In the genomic region with DNA sequence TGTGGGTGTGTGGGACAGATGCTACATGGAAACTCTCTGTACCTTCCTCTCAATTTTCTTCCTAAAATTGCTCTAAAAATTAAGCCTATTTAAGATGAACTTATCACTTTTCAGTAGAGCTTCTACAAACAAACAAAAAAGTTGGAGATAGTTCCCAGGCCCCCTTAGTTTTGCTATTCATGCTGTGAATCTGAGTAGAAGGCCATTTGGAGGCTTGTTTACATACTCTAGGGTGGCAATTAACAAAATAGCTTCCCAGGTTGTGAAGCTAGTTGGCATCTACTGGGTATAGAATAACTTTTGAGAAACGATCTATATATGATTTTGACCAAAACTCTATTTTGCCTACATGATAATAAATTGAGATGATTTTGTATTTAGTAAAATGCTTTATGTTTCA, we compare ENCODE assay signal across 2 cellular contexts.
TF ChIP-seq lines count a peak whose summit lies in the region.

No MANE protein-coding gene starts in this region.

TF ChIP-seq in GM23338, 12 proteins besides CTCF, POLR2A, EP300 and RAD21 (continued from another document):
- TF ChIP-seq, protein P1, sequence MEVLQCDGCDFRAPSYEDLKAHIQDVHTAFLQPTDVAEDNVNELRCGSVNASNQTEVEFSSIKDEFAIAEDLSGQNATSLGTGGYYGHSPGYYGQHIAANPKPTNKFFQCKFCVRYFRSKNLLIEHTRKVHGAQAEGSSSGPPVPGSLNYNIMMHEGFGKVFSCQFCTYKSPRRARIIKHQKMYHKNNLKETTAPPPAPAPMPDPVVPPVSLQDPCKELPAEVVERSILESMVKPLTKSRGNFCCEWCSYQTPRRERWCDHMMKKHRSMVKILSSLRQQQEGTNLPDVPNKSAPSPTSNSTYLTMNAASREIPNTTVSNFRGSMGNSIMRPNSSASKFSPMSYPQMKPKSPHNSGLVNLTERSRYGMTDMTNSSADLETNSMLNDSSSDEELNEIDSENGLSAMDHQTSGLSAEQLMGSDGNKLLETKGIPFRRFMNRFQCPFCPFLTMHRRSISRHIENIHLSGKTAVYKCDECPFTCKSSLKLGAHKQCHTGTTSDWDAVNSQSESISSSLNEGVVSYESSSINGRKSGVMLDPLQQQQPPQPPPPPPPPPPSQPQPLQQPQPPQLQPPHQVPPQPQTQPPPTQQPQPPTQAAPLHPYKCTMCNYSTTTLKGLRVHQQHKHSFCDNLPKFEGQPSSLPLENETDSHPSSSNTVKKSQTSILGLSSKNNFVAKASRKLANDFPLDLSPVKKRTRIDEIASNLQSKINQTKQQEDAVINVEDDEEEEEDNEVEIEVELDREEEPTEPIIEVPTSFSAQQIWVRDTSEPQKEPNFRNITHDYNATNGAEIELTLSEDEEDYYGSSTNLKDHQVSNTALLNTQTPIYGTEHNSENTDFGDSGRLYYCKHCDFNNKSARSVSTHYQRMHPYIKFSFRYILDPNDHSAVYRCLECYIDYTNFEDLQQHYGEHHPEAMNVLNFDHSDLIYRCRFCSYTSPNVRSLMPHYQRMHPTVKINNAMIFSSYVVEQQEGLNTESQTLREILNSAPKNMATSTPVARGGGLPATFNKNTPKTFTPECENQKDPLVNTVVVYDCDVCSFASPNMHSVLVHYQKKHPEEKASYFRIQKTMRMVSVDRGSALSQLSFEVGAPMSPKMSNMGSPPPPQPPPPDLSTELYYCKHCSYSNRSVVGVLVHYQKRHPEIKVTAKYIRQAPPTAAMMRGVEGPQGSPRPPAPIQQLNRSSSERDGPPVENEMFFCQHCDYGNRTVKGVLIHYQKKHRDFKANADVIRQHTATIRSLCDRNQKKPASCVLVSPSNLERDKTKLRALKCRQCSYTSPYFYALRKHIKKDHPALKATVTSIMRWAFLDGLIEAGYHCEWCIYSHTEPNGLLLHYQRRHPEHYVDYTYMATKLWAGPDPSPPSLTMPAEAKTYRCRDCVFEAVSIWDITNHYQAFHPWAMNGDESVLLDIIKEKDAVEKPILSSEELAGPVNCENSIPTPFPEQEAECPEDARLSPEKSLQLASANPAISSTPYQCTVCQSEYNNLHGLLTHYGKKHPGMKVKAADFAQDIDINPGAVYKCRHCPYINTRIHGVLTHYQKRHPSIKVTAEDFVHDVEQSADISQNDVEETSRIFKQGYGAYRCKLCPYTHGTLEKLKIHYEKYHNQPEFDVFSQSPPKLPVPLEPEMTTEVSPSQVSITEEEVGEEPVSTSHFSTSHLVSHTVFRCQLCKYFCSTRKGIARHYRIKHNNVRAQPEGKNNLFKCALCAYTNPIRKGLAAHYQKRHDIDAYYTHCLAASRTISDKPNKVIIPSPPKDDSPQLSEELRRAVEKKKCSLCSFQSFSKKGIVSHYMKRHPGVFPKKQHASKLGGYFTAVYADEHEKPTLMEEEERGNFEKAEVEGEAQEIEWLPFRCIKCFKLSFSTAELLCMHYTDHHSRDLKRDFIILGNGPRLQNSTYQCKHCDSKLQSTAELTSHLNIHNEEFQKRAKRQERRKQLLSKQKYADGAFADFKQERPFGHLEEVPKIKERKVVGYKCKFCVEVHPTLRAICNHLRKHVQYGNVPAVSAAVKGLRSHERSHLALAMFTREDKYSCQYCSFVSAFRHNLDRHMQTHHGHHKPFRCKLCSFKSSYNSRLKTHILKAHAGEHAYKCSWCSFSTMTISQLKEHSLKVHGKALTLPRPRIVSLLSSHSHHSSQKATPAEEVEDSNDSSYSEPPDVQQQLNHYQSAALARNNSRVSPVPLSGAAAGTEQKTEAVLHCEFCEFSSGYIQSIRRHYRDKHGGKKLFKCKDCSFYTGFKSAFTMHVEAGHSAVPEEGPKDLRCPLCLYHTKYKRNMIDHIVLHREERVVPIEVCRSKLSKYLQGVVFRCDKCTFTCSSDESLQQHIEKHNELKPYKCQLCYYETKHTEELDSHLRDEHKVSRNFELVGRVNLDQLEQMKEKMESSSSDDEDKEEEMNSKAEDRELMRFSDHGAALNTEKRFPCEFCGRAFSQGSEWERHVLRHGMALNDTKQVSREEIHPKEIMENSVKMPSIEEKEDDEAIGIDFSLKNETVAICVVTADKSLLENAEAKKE (CRISPR knock-in tag; IDR thresholded peaks at IDR 0.05) = peak; percentile 30; the same call in 1 of the 2 replicates
- TF ChIP-seq, protein P2, sequence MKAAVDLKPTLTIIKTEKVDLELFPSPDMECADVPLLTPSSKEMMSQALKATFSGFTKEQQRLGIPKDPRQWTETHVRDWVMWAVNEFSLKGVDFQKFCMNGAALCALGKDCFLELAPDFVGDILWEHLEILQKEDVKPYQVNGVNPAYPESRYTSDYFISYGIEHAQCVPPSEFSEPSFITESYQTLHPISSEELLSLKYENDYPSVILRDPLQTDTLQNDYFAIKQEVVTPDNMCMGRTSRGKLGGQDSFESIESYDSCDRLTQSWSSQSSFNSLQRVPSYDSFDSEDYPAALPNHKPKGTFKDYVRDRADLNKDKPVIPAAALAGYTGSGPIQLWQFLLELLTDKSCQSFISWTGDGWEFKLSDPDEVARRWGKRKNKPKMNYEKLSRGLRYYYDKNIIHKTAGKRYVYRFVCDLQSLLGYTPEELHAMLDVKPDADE (IDR thresholded peaks at IDR 0.05) = no peak
- peak; percentile 95 for TF ChIP-seq NANOG (IDR thresholded peaks at IDR 0.05; ENCODE audit: borderline replicate concordance)
- no peak for TF ChIP-seq EZH2phosphoT487 (IDR thresholded peaks at IDR 0.05; ENCODE audit: unreplicated experiment)

TF ChIP-seq in WTC11, 78 proteins besides CTCF, POLR2A, EP300 and RAD21 (continued from another document):
- TF ChIP-seq, protein P3, sequence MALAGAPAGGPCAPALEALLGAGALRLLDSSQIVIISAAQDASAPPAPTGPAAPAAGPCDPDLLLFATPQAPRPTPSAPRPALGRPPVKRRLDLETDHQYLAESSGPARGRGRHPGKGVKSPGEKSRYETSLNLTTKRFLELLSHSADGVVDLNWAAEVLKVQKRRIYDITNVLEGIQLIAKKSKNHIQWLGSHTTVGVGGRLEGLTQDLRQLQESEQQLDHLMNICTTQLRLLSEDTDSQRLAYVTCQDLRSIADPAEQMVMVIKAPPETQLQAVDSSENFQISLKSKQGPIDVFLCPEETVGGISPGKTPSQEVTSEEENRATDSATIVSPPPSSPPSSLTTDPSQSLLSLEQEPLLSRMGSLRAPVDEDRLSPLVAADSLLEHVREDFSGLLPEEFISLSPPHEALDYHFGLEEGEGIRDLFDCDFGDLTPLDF (CRISPR knock-in tag; IDR thresholded peaks at IDR 0.05) = no peak
- TF ChIP-seq, protein P4, sequence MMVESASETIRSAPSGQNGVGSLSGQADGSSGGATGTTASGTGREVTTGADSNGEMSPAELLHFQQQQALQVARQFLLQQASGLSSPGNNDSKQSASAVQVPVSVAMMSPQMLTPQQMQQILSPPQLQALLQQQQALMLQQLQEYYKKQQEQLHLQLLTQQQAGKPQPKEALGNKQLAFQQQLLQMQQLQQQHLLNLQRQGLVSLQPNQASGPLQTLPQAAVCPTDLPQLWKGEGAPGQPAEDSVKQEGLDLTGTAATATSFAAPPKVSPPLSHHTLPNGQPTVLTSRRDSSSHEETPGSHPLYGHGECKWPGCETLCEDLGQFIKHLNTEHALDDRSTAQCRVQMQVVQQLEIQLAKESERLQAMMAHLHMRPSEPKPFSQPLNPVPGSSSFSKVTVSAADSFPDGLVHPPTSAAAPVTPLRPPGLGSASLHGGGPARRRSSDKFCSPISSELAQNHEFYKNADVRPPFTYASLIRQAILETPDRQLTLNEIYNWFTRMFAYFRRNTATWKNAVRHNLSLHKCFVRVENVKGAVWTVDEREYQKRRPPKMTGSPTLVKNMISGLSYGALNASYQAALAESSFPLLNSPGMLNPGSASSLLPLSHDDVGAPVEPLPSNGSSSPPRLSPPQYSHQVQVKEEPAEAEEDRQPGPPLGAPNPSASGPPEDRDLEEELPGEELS (CRISPR knock-in tag; IDR thresholded peaks at IDR 0.05) = no peak
- TF ChIP-seq ZBTB21 (CRISPR knock-in tag; IDR thresholded peaks at IDR 0.05; ENCODE audit: borderline replicate concordance) = no peak
- no peak for TF ChIP-seq NFE2L1 (CRISPR knock-in tag; IDR thresholded peaks at IDR 0.05)
- TF ChIP-seq, protein P5, sequence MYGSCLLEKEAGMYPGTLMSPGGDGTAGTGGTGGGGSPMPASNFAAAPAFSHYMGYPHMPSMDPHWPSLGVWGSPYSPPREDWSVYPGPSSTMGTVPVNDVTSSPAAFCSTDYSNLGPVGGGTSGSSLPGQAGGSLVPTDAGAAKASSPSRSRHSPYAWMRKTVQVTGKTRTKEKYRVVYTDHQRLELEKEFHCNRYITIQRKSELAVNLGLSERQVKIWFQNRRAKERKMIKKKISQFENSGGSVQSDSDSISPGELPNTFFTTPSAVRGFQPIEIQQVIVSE (CRISPR knock-in tag; IDR thresholded peaks at IDR 0.05; ENCODE audit: borderline replicate concordance) = no peak
- TF ChIP-seq IRF2 (CRISPR knock-in tag; IDR thresholded peaks at IDR 0.05; ENCODE audit: borderline replicate concordance, low read depth) = no peak
- TF ChIP-seq, protein P6, sequence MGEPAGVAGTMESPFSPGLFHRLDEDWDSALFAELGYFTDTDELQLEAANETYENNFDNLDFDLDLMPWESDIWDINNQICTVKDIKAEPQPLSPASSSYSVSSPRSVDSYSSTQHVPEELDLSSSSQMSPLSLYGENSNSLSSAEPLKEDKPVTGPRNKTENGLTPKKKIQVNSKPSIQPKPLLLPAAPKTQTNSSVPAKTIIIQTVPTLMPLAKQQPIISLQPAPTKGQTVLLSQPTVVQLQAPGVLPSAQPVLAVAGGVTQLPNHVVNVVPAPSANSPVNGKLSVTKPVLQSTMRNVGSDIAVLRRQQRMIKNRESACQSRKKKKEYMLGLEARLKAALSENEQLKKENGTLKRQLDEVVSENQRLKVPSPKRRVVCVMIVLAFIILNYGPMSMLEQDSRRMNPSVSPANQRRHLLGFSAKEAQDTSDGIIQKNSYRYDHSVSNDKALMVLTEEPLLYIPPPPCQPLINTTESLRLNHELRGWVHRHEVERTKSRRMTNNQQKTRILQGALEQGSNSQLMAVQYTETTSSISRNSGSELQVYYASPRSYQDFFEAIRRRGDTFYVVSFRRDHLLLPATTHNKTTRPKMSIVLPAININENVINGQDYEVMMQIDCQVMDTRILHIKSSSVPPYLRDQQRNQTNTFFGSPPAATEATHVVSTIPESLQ (CRISPR knock-in tag; IDR thresholded peaks at IDR 0.05) = no peak
- TF ChIP-seq, protein P7, sequence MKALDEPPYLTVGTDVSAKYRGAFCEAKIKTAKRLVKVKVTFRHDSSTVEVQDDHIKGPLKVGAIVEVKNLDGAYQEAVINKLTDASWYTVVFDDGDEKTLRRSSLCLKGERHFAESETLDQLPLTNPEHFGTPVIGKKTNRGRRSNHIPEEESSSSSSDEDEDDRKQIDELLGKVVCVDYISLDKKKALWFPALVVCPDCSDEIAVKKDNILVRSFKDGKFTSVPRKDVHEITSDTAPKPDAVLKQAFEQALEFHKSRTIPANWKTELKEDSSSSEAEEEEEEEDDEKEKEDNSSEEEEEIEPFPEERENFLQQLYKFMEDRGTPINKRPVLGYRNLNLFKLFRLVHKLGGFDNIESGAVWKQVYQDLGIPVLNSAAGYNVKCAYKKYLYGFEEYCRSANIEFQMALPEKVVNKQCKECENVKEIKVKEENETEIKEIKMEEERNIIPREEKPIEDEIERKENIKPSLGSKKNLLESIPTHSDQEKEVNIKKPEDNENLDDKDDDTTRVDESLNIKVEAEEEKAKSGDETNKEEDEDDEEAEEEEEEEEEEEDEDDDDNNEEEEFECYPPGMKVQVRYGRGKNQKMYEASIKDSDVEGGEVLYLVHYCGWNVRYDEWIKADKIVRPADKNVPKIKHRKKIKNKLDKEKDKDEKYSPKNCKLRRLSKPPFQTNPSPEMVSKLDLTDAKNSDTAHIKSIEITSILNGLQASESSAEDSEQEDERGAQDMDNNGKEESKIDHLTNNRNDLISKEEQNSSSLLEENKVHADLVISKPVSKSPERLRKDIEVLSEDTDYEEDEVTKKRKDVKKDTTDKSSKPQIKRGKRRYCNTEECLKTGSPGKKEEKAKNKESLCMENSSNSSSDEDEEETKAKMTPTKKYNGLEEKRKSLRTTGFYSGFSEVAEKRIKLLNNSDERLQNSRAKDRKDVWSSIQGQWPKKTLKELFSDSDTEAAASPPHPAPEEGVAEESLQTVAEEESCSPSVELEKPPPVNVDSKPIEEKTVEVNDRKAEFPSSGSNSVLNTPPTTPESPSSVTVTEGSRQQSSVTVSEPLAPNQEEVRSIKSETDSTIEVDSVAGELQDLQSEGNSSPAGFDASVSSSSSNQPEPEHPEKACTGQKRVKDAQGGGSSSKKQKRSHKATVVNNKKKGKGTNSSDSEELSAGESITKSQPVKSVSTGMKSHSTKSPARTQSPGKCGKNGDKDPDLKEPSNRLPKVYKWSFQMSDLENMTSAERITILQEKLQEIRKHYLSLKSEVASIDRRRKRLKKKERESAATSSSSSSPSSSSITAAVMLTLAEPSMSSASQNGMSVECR (CRISPR knock-in tag; IDR thresholded peaks at IDR 0.05; ENCODE audit: borderline replicate concordance) = no peak
- TF ChIP-seq ZNF423 (CRISPR knock-in tag; IDR thresholded peaks at IDR 0.05) = no peak
